Comparison of ENCODE assay signal across 9 cellular contexts in the genomic region with DNA sequence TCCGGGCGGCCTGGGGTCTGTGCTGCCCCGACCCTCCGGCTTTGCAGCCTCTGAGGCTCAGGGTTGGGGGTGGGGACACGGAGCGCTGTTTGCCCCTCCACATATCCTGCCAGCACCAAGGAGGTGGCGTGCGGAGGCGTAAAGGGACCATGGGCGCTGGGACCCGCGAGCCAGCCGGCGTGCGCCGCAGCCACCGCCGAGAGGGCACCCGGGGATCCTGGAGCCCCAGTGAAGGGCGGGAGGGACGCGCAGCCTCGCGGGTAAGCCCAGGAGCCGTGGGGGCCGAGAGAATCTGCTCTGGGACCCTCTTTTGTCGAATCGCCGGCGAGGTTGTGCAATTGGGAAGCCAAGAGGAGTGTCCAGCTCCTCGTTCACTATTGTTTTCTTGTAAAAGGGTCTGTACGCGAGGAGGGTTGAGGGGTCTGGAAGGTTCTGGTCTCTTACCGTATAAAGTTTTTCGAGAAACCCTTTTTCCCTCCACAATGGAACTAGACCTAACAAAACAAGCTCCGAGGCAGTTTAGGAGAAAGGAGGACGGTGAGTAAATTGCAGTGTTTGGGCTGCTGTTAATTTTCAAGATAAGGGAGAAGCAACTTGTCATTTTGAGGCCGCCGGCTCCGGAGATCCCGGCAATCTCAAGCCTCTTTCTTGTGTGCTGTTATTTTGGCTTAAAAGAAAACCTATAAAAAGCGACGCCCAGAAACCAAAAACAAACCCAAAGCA. TPM values are rescaled to one million over a fixed set of nuclear protein-coding genes. Genes with fewer than 3 reads are reported as not detected.
DNase-seq lines count a peak whose midpoint lies in the region; ATAC-seq, FAIRE-seq and TF ChIP-seq lines count a peak whose summit lies in the region.
"Had no signal": no experiment of that assay in that cellular context is flagged by ENCODE, and none has a peak within 500 bp of the region (broad histone marks: within the 10 kb centered on the region; RNA-seq: fewer than 3 reads in every experiment).

No MANE protein-coding gene starts in this region.

- no peaks in the 10 kb centered on the region; the same call in none of the 2 replicates for H3K36me3 ChIP-seq in Caco-2 (ENCODE audit: control insufficient read depth, insufficient read depth, low read length)
- no peaks in the 10 kb centered on the region for H3K36me3 ChIP-seq in HUES64 (ENCODE audit: insufficient read depth, low read length)
- H3K36me3 ChIP-seq in heart right ventricle = no peaks in the 10 kb centered on the region
- H3K36me3 ChIP-seq in ovary = no peaks in the 10 kb centered on the region

- H3K4me3 Mint-ChIP-seq in Caco-2 (ENCODE audit: unreplicated experiment) = peak overlapping the region; percentile 85
- peak overlapping the region; percentile 71 for H3K4me3 Mint-ChIP-seq in activated naive CD8-positive, alpha-beta T cell treated with anti-CD3 and anti-CD28 coated beads for 36 hours

- peak; percentile 7 to 40 for DNase-seq in Caco-2
- DNase-seq in activated naive CD8-positive, alpha-beta T cell treated with anti-CD3 and anti-CD28 coated beads for 36 hours = peak; percentile 28
- DNase-seq in heart right ventricle = peak; percentile 38 to 54
- DNase-seq in ovary = peak in 3 of 5 donors; percentile 13 to 40 (median 27)
- no peak for DNase-seq in UCSD-AML1 (lab: John Stamatoyannopoulos, UW; ENCODE audit: unreplicated experiment)
- DNase-seq in GM19239 (ENCODE audit: insufficient read length, low spot score) = no peak

- H3K27me3 ChIP-seq in Caco-2 (replicated peaks; ENCODE audit: control insufficient read depth, insufficient read depth, low read length) (no peaks in the 10 kb centered on the region), HUES64 (ENCODE audit: insufficient read depth, low read length) (peaks cover 42% of the 10 kb centered on the region), heart right ventricle (peaks cover 0 to 33% (median 0%) of the 10 kb centered on the region in 7 donors), ovary (no peaks in the 10 kb centered on the region)

- peaks cover 25% of the 10 kb centered on the region for H3K4me1 ChIP-seq in Caco-2
- peaks cover 14% of the 10 kb centered on the region for H3K4me1 ChIP-seq in HUES64 (ENCODE audit: insufficient read depth, low read length)
- peaks cover 0 to 53% (median 24%) of the 10 kb centered on the region in 9 donors for H3K4me1 ChIP-seq in heart right ventricle
- H3K4me1 ChIP-seq in ovary (ENCODE audit: insufficient read depth) = peaks cover 2% of the 10 kb centered on the region

- TF ChIP-seq CTCF in Caco-2 (IDR thresholded peaks at IDR 0.05; ENCODE audit: insufficient read depth in 1 of 2, low read depth in 1 of 2, low read length in 1 of 2, severe bottlenecking in 1 of 2, unreplicated experiment in 1 of 2) = no peak
- no peak for TF ChIP-seq CTCF in heart right ventricle (IDR thresholded peaks at IDR 0.05)
- no peak for TF ChIP-seq CTCF in ovary (IDR thresholded peaks at IDR 0.05)

- no peak for TF ChIP-seq POLR2A in ovary (IDR thresholded peaks at IDR 0.05)

- under 1% methylated on average over 37 of the region's 43 CpGs for WGBS in HUES64
- WGBS in heart right ventricle, 2 donors = 0% methylated on average over 41 to 43 of the region's 43 CpGs
- 0 to 1% (median 0%) methylated on average over 30 to 43 of the region's 43 CpGs for WGBS in ovary, 3 donors

- peak overlapping the region; percentile 79 for H3K27ac Mint-ChIP-seq in Caco-2 (ENCODE audit: unreplicated experiment)
- no peak overlapping the region for H3K27ac Mint-ChIP-seq in activated naive CD8-positive, alpha-beta T cell treated with anti-CD3 and anti-CD28 coated beads for 36 hours

- FAIRE-seq in GM19239 (lab: Jason Lieb, UNC) = no peak

- H3K36me3 Mint-ChIP-seq in Caco-2 (ENCODE audit: insufficient read depth, unreplicated experiment) = peaks cover 23% of the 10 kb centered on the region
- H3K36me3 Mint-ChIP-seq in activated naive CD8-positive, alpha-beta T cell treated with anti-CD3 and anti-CD28 coated beads for 36 hours = no peaks in the 10 kb centered on the region

- peak; percentile 45 for ATAC-seq in GM19438 (IDR thresholded peaks at IDR 0.05; ENCODE audit: low read depth, unreplicated experiment)
- ATAC-seq in heart right ventricle = peak; percentile 52 to 80 (median 62)

- BruUV-seq in Caco-2 (replicated peaks; lab: Mats Ljungman, UMichigan) = TSS peak; percentile 65

- no peaks in the 10 kb centered on the region for H3K27me3 Mint-ChIP-seq in Caco-2 (ENCODE audit: insufficient read depth, unreplicated experiment)
- peaks cover 82% of the 10 kb centered on the region for H3K27me3 Mint-ChIP-seq in activated naive CD8-positive, alpha-beta T cell treated with anti-CD3 and anti-CD28 coated beads for 36 hours

- intact Hi-C loops in Caco-2 (cut with micrococcal nuclease; ENCODE audit: unreplicated experiment) = loop anchor here (2.0 kb wide), 4 partner anchors 44 to 140 kb away; a partner anchor contains a TSS
- intact Hi-C loops in heart right ventricle (cut with DNase I) = loop anchor here in 8 of 10 donors (2.0 to 10.0 kb wide), 9 partner anchors 34 to 208 kb away; a partner anchor contains a TSS
- intact Hi-C loops in ovary (cut with DNase I) = no loop called here

- TF ChIP-seq EP300 in ovary (IDR thresholded peaks at IDR 0.05) = no peak

- peaks cover 21% of the 10 kb centered on the region for H3K4me1 Mint-ChIP-seq in Caco-2 (ENCODE audit: low read depth, unreplicated experiment)
- peaks cover 17% of the 10 kb centered on the region for H3K4me1 Mint-ChIP-seq in activated naive CD8-positive, alpha-beta T cell treated with anti-CD3 and anti-CD28 coated beads for 36 hours

- H3K9me3 ChIP-seq in Caco-2 (no peaks in the 10 kb centered on the region), HUES64 (ENCODE audit: insufficient read depth, low read depth, low read length) (no peaks in the 10 kb centered on the region), heart right ventricle (no peaks in the 10 kb centered on the region), ovary (no peaks in the 10 kb centered on the region)

- H3K9me3 Mint-ChIP-seq in Caco-2 (ENCODE audit: unreplicated experiment) = peaks cover 10% of the 10 kb centered on the region
- no peaks in the 10 kb centered on the region for H3K9me3 Mint-ChIP-seq in activated naive CD8-positive, alpha-beta T cell treated with anti-CD3 and anti-CD28 coated beads for 36 hours

- H3K4me3 ChIP-seq in Caco-2 (ENCODE audit: low read depth, low read length) (peak overlapping the region; percentile 89), HUES64 (ENCODE audit: low read length) (peak overlapping the region; percentile 84), heart right ventricle (peak overlapping the region; percentile 76 to 97 (median 90)), ovary (peak overlapping the region; percentile 66)

- H3K27ac ChIP-seq in HUES64 (ENCODE audit: low read depth, low read length) (no peak overlapping the region), heart right ventricle (peak overlapping the region; percentile 82 to 96 (median 91)), ovary (peak overlapping the region in 1 of 2 donors; percentile 22)

- POLR2A ChIA-PET in Caco-2 (lab: Charles Lee) = no interaction called here

- peak overlapping the region; percentile 74 for H3K9ac ChIP-seq in HUES64 (ENCODE audit: low read depth, low read length)

- CTCF ChIA-PET in Caco-2 (lab: Charles Lee) = interaction anchor here (1.5 kb wide), 1 partner anchor 45 kb away, joined by 4 read pairs; no protein-coding TSS in a partner anchor

RNA-seq across cellular contexts. Expression of a gene that starts 29.9 kb away (rescaled TPM):
- total RNA-seq in Caco-2 (2022) (59.7 and 67.2 TPM in 2 replicates), heart right ventricle (10 to 100 TPM; 27.3 to 92.9 (median 62.6) TPM), ovary (10 to 100 TPM in 2 of 7 donors, 1 to 10 TPM in 5; 1.9 to 16.7 (median 3.7) TPM)
- polyA plus RNA-seq in HUES64 (2013, experiment 1 of 2) = 5.3 TPM
- polyA plus RNA-seq in HUES64 (2013, experiment 2 of 2) = 8.2 TPM
- under 1 TPM; 0.28 to 0.58 TPM for total RNA-seq in activated naive CD8-positive, alpha-beta T cell treated with anti-CD3 and anti-CD28 coated beads for 36 hours
- polyA plus RNA-seq in heart right ventricle (10 to 100 TPM; 44.6 to 50.8 TPM), ovary (1 to 10 TPM; 2.0 to 4.4 TPM)
- total RNA-seq: T-helper 2 cell treated with Interferon-gamma antibody and Interleukin-4, amounts not matched to agents 100 ng/mL and 5 ng/mL, for 36 hours had no signal

Comparison
In these comparisons a context has a peak if more than half of its experiments do, and no peak if none do; other contexts are left out.
1. DNase-seq: peak in Caco-2 (2 of 2), activated naive CD8-positive, alpha-beta T cell treated with anti-CD3 and anti-CD28 coated beads for 36 hours (single experiment), heart right ventricle (2 of 2) and ovary (3 of 5); none in UCSD-AML1 (single experiment) and GM19239 (single experiment).
2. intact Hi-C loops: an anchor here in Caco-2 (2.0 kb wide) and heart right ventricle (2.0 to 10.0 kb wide); none called in ovary.
3. Peak in every context shown above with its lines, with median percentiles within 50 percentile points of each other: H3K4me3 ChIP-seq.